In the genomic region with DNA sequence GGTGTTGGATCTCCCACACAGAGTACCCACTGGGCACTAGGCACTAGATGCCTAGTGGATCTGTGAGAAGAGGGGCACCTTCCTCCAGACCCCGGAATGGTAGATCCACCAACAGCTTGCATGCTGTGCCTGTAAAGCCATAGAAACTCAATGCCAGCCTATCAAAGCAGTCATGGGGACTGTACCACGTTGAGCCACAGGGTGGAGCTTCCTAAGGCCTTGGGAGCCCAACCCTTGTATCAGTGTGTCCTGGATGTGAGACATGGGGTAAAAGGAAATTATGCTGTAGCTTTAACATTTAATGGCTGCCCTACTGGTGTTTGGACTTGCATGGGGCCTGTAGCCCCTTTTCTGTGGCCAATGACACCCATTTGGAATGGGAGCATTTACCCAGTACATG, we compare ENCODE assay signal across 16 cellular contexts.
DNase-seq lines count a peak whose midpoint lies in the region; ATAC-seq, FAIRE-seq and TF ChIP-seq lines count a peak whose summit lies in the region.
"Had no signal": no experiment of that assay in that cellular context is flagged by ENCODE, and none has a peak within 500 bp of the region (broad histone marks: within the 10 kb centered on the region; RNA-seq: fewer than 3 reads in every experiment).

No MANE protein-coding gene starts in this region.

- no peak for TF ChIP-seq POLR2A in K562 (conservative IDR thresholded peaks at IDR 0.05)

- no peak overlapping the region for H3K9ac ChIP-seq in K562 (ENCODE audit: insufficient read depth in 1 of 2, low read depth in 2 of 2, low read length in 2 of 2)

- no peaks in the 10 kb centered on the region for H3K9me3 ChIP-seq in K562 (replicated peaks; ENCODE audit: control insufficient read depth, insufficient read depth, low read depth, low read length)
- H3K9me3 ChIP-seq: Caco-2, heart right ventricle, thoracic aorta had no signal

- no peak overlapping the region for H2AFZ ChIP-seq in K562 (ENCODE audit: low read depth, low read length)

- H3K36me3 ChIP-seq in K562 (ENCODE audit: control insufficient read depth, insufficient read depth, low read length): no peaks in the 10 kb centered on the region
- H3K36me3 ChIP-seq: heart right ventricle, thoracic aorta had no signal

- no peaks in the 10 kb centered on the region for H3K4me1 ChIP-seq in K562 (replicated peaks in 1 of 2; ENCODE audit: control insufficient read depth in 2 of 2, insufficient read depth in 2 of 2, low read length in 2 of 2)
- H3K4me1 ChIP-seq: Caco-2, heart right ventricle had no signal

- CTCF ChIA-PET in K562 (lab: Yijun Ruan, JAX; ENCODE audit: low intra/inter-chr PET ratio): no interaction called here

- BruUV-seq in K562 (replicated peaks; lab: Mats Ljungman, UMichigan): no TSS peak

- intact Hi-C loops in K562 (cut with micrococcal nuclease): no loop called here

- no peaks in the 10 kb centered on the region for H3K9me1 ChIP-seq in K562 (ENCODE audit: control insufficient read depth, insufficient read depth, low read length)

- POLR2A ChIA-PET in K562 (lab: Yijun Ruan, JAX): no interaction called here

- peak; percentile 46 for DNase-seq in NCI-H146 (lab: John Stamatoyannopoulos, UW)
- DNase-seq in NCI-H146 treated with DMSO at 0.1 percent for 48 hours (lab: John Stamatoyannopoulos, UW; ENCODE audit: unreplicated experiment): no peak
- no peak for DNase-seq in GM12864 (ENCODE audit: low read depth)
- peak; percentile 52 for DNase-seq in NCI-H748 (lab: John Stamatoyannopoulos, UW; ENCODE audit: unreplicated experiment)
- DNase-seq in K562 (ENCODE audit: extremely low read depth in 1 of 4, low spot score in 3 of 4): peak in 1 of 4 experiments; percentile 3
- DNase-seq in retina: no peak
- DNase-seq: HCEC 1CT, heart right ventricle, kidney glomerular epithelial cell, midbrain, NCI-H2029 had no signal

- no peak for TF ChIP-seq RAD21 in K562 (CRISPR knock-in tag; conservative IDR thresholded peaks at IDR 0.05 in 1 of 2, IDR thresholded peaks at IDR 0.05 in 1 of 2)

- no peaks in the 10 kb centered on the region for H4K20me1 ChIP-seq in K562 (replicated peaks; ENCODE audit: control insufficient read depth, insufficient read depth, low read length)

- H3K27me3 ChIP-seq in K562 (ENCODE audit: control insufficient read depth in 2 of 2, insufficient read depth in 2 of 2, low read length in 2 of 2): no peaks in the 10 kb centered on the region

- TF ChIP-seq EP300 in K562 (IDR thresholded peaks at IDR 0.05; ENCODE audit: low read length): no peak

- no peak overlapping the region for H3K27ac ChIP-seq in K562 (ENCODE audit: extremely low read depth, low read depth, low read length)
- H3K27ac ChIP-seq: heart right ventricle, thoracic aorta had no signal

- peak; percentile 33 for TF ChIP-seq CTCF in GM12864 (IDR thresholded peaks at IDR 0.05; ENCODE audit: low read depth, low read length, missing control alignments)
- peak in 2 of 3 experiments; percentile 8 to 17; a peak in 3 of 6 replicates for TF ChIP-seq CTCF in K562 (IDR thresholded peaks at IDR 0.05 in 2 of 3, conservative IDR thresholded peaks at IDR 0.05 in 1 of 3; ENCODE audit: insufficient read depth in 2 of 3, low read depth in 1 of 3, low read length in 3 of 3)

- in situ Hi-C loops in K562 (cut with MboI): no loop called here

- FAIRE-seq in K562 (lab: Jason Lieb, UNC): no peak

- peak; percentile 58; the same call in 1 of the 3 replicates for ATAC-seq in K562
- ATAC-seq in HG02981 (IDR thresholded peaks at IDR 0.05; ENCODE audit: unreplicated experiment): no peak
- ATAC-seq in GM21529 (IDR thresholded peaks at IDR 0.05; ENCODE audit: unreplicated experiment): no peak
- ATAC-seq: heart right ventricle, sciatic nerve had no signal

- no peak overlapping the region for H3K4me2 ChIP-seq in K562 (ENCODE audit: insufficient read depth, low read length)

- no peaks in the 10 kb centered on the region for H3K79me2 ChIP-seq in K562 (ENCODE audit: control insufficient read depth, insufficient read depth, low read length)

- no peak overlapping the region for H3K4me3 ChIP-seq in GM12864 (ENCODE audit: low read depth, low read length)
- H3K4me3 ChIP-seq in K562: no peak overlapping the region
- H3K4me3 ChIP-seq: heart right ventricle, thoracic aorta had no signal

- 0% methylated on average over 2 of the region's 2 CpGs for WGBS in K562 (ENCODE audit: insufficient coverage, low coverage, missing lambda C conversion rate)

TF ChIP-seq in K562, 482 proteins besides CTCF, POLR2A, EP300 and RAD21 (continues in another document):
- TF ChIP-seq HDAC3 (IDR thresholded peaks at IDR 0.05; ENCODE audit: borderline replicate concordance, partially characterized antibody) (no peak), ZNF232 (CRISPR knock-in tag; IDR thresholded peaks at IDR 0.05) (no peak), NELFE (IDR thresholded peaks at IDR 0.05; ENCODE audit: insufficient read depth, insufficient read length) (no peak), ZBTB9 (CRISPR knock-in tag; IDR thresholded peaks at IDR 0.05) (no peak), PCBP2 (IDR thresholded peaks at IDR 0.05; ENCODE audit: low read depth, low read length, poor library complexity, severe bottlenecking) (no peak), L3MBTL2 (IDR thresholded peaks at IDR 0.05) (no peak), NFXL1 (CRISPR knock-in tag; IDR thresholded peaks at IDR 0.05) (no peak), OTX1 (CRISPR knock-in tag; IDR thresholded peaks at IDR 0.05) (no peak), SLC30A9 (CRISPR knock-in tag; IDR thresholded peaks at IDR 0.05) (no peak), RBM14 (IDR thresholded peaks at IDR 0.05; ENCODE audit: borderline replicate concordance, insufficient read depth, low read depth, low read length) (no peak), KLF13 (tag; IDR thresholded peaks at IDR 0.05; ENCODE audit: borderline replicate concordance, low read depth) (no peak), GABPA (tag; conservative IDR thresholded peaks at IDR 0.05; ENCODE audit: low read depth) (no peak), TEAD1 (CRISPR knock-in tag; IDR thresholded peaks at IDR 0.05) (no peak), ELK3 (CRISPR knock-in tag; IDR thresholded peaks at IDR 0.05) (no peak), TEAD2 (tag; IDR thresholded peaks at IDR 0.05) (no peak), ZNF146 (CRISPR knock-in tag; IDR thresholded peaks at IDR 0.05; ENCODE audit: unreplicated experiment) (no peak)
- TF ChIP-seq, protein P1, sequence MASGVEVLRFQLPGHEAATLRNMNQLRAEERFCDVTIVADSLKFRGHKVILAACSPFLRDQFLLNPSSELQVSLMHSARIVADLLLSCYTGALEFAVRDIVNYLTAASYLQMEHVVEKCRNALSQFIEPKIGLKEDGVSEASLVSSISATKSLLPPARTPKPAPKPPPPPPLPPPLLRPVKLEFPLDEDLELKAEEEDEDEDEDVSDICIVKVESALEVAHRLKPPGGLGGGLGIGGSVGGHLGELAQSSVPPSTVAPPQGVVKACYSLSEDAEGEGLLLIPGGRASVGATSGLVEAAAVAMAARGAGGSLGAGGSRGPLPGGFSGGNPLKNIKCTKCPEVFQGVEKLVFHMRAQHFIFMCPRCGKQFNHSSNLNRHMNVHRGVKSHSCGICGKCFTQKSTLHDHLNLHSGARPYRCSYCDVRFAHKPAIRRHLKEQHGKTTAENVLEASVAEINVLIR (CRISPR knock-in tag; IDR thresholded peaks at IDR 0.05): no peak
- TF ChIP-seq, protein P2, sequence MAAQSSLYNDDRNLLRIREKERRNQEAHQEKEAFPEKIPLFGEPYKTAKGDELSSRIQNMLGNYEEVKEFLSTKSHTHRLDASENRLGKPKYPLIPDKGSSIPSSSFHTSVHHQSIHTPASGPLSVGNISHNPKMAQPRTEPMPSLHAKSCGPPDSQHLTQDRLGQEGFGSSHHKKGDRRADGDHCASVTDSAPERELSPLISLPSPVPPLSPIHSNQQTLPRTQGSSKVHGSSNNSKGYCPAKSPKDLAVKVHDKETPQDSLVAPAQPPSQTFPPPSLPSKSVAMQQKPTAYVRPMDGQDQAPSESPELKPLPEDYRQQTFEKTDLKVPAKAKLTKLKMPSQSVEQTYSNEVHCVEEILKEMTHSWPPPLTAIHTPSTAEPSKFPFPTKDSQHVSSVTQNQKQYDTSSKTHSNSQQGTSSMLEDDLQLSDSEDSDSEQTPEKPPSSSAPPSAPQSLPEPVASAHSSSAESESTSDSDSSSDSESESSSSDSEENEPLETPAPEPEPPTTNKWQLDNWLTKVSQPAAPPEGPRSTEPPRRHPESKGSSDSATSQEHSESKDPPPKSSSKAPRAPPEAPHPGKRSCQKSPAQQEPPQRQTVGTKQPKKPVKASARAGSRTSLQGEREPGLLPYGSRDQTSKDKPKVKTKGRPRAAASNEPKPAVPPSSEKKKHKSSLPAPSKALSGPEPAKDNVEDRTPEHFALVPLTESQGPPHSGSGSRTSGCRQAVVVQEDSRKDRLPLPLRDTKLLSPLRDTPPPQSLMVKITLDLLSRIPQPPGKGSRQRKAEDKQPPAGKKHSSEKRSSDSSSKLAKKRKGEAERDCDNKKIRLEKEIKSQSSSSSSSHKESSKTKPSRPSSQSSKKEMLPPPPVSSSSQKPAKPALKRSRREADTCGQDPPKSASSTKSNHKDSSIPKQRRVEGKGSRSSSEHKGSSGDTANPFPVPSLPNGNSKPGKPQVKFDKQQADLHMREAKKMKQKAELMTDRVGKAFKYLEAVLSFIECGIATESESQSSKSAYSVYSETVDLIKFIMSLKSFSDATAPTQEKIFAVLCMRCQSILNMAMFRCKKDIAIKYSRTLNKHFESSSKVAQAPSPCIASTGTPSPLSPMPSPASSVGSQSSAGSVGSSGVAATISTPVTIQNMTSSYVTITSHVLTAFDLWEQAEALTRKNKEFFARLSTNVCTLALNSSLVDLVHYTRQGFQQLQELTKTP (IDR thresholded peaks at IDR 0.05; ENCODE audit: low read depth in 1 of 2, partially characterized antibody in 2 of 2): no peak

Comparison
In these comparisons a context has a peak if more than half of its experiments do, and no peak if none do; other contexts are left out.
1. DNase-seq: peak in NCI-H146 (single experiment) and NCI-H748 (single experiment); none in NCI-H146 treated with DMSO at 0.1 percent for 48 hours (single experiment), GM12864 (single experiment) and retina (single experiment).